9 cellular contexts compared by ENCODE assay signal in the genomic region with DNA sequence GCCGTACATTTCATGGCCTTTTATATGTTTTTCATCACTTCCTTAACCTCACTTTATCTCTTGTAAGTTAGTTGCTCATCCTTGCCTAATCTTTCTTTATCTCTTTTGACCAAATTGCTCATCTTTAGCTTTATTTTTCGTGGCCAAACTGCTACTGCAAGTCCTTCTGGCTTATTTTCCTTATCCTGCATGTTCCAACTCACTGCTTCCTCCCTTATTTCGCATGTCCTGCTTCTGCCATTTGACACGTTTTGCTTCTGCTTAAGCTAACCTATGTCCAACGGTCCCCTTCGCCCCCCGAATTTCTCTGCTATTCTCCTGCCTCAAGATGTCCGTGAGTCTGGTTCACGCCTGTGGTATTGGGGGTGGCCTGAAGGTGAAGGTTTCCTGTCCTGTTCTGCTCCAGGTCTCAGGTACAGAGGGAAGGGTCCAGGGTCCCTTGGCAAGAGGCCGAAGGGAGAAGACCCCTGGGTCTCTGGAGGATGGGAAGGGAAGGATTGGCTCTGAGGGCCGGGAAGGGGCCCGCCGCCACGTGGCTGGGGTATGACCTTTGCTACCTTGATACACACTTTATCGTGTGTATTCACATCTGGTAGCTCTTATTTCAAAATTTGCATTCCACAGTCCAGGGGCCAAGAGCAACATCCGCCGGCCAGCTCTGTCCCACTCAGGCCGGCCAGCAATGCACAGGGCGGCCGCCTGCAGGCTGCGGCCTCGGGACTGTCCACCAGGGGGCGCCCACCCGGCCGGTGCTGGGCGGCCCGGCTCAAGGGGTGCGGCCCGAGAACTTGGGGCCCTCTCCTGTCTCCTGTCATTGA. TPM values are rescaled to one million over a fixed set of nuclear protein-coding genes. Genes with fewer than 3 reads are reported as not detected.
DNase-seq lines count a peak whose midpoint lies in the region; ATAC-seq and TF ChIP-seq lines count a peak whose summit lies in the region.
"Had no signal": no experiment of that assay in that cellular context is flagged by ENCODE, and none has a peak within 500 bp of the region (broad histone marks: within the 10 kb centered on the region; RNA-seq: fewer than 3 reads in every experiment).

No MANE protein-coding gene starts in this region.

- H3K9me3 ChIP-seq in lung (ENCODE audit: control insufficient read depth in 2 of 2, insufficient read depth in 1 of 2, low read length in 1 of 2), result no peaks in the 10 kb centered on the region

- no peaks in the 10 kb centered on the region for H3K36me3 Mint-ChIP-seq in activated B cell treated with CpG ODN at 0.5 μM for 24 hours (ENCODE audit: low read depth)
- H3K36me3 Mint-ChIP-seq: activated naive CD8-positive, alpha-beta T cell had no signal

- WGBS in lung, 2 donors, result 31 to 38% methylated on average over 28 to 29 of the region's 29 CpGs

- no peaks in the 10 kb centered on the region for H3K27me3 ChIP-seq in lung (ENCODE audit: control insufficient read depth, insufficient read depth)

- no peaks in the 10 kb centered on the region for H3K36me3 ChIP-seq in lung (ENCODE audit: control insufficient read depth in 2 of 2, insufficient read depth in 2 of 2, low read length in 2 of 2)

- TF ChIP-seq CTCF in GM12874 (IDR thresholded peaks at IDR 0.05; ENCODE audit: insufficient read depth, low read depth, low read length) (peak; percentile 99), activated B cell treated with CpG ODN at 0.5 μM for 24 hours (IDR thresholded peaks at IDR 0.05) (peak; percentile 96), lung (IDR thresholded peaks at IDR 0.05; ENCODE audit: control extremely low read depth, extremely low read depth) (peak; percentile 82)

- H3K27ac Mint-ChIP-seq in activated B cell treated with CpG ODN at 0.5 μM for 24 hours, result no peak overlapping the region
- H3K27ac Mint-ChIP-seq: activated naive CD8-positive, alpha-beta T cell had no signal

- no peak overlapping the region for H3K27ac ChIP-seq in lung (ENCODE audit: low read depth in 1 of 2, low read length in 1 of 2)

- H3K4me1 ChIP-seq in lung (ENCODE audit: control insufficient read depth in 2 of 2, insufficient read depth in 2 of 2, low read length in 2 of 2), result peaks cover 0 to 4% of the 10 kb centered on the region in 2 donors

- DNase-seq in HT-29 (ENCODE audit: low spot score) (peak; percentile 90), activated B cell treated with CpG ODN at 0.5 μM for 24 hours (peak; percentile 73), lung (ENCODE audit: low spot score) (peak; percentile 63), KG1 (lab: John Stamatoyannopoulos, UW) (no peak)
- peak; percentile 43 for DNase-seq in central memory CD4-positive, alpha-beta T cell
- peak; percentile 73 for DNase-seq in stimulated activated CD8-positive, alpha-beta memory T cell treated with anti-CD3 and anti-CD28 coated beads, Interleukin-15, amount 100 ng/mL, for 24 hours (ENCODE audit: low read depth)

- intact Hi-C loops in activated B cell treated with CpG ODN at 0.5 μM for 24 hours (cut with micrococcal nuclease), result loop anchor here (1.0 kb wide), 3 partner anchors 9 to 164 kb away; a partner anchor contains a TSS

- no peaks in the 10 kb centered on the region for H3K9me3 Mint-ChIP-seq in activated B cell treated with CpG ODN at 0.5 μM for 24 hours

- CTCF ChIA-PET in activated B cell treated with CpG ODN at 0.5 μM for 24 hours (lab: Charles Lee), result interaction anchor here (0.7 to 3.8 kb wide), 19 partner anchors 9 to 349 kb away, joined by 3 to 50 read pairs (median 3); a partner anchor contains a TSS

- H3K4me1 Mint-ChIP-seq in activated B cell treated with CpG ODN at 0.5 μM for 24 hours, result peaks cover 3% of the 10 kb centered on the region

- ATAC-seq in activated B cell treated with CpG ODN at 0.5 μM for 24 hours (ENCODE audit: low read depth), result peak; percentile 99
- peak; percentile 90 for ATAC-seq in lung (ENCODE audit: insufficient read depth, low FRiP score)
- ATAC-seq in GM18517 (IDR thresholded peaks at IDR 0.05; ENCODE audit: unreplicated experiment), result no peak

- H3K4me3 ChIP-seq in lung, result no peak overlapping the region

- POLR2A ChIA-PET in activated B cell treated with CpG ODN at 0.5 μM for 24 hours (lab: Charles Lee), result interaction anchor here (0.7 to 2.3 kb wide), 6 partner anchors 9 to 164 kb away, joined by 3 to 11 read pairs (median 4); a partner anchor contains a TSS

- no peaks in the 10 kb centered on the region for H3K27me3 Mint-ChIP-seq in activated B cell treated with CpG ODN at 0.5 μM for 24 hours
- H3K27me3 Mint-ChIP-seq: activated naive CD8-positive, alpha-beta T cell had no signal

- no peak overlapping the region for H3K4me3 Mint-ChIP-seq in activated B cell treated with CpG ODN at 0.5 μM for 24 hours
- H3K4me3 Mint-ChIP-seq: activated naive CD8-positive, alpha-beta T cell had no signal

RNA-seq across cellular contexts. Expression of a gene that starts 2.9 kb away (rescaled TPM):
- 0.41 and 0.83 TPM in 2 replicates for total RNA-seq in HT-29 (2014; rRNA removed; shearing (Covaris generic))
- total RNA-seq in activated B cell treated with CpG ODN at 0.5 μM for 24 hours (not detected in 2 replicates), lung (not detected)
- polyA plus RNA-seq in lung, result not detected

RNA-seq across cellular contexts. Expression of a gene that starts 6.0 kb away (rescaled TPM):
- total RNA-seq in HT-29 (2014; rRNA removed; shearing (Covaris generic)), result 323 and 339 TPM in 2 replicates
- total RNA-seq in activated B cell treated with CpG ODN at 0.5 μM for 24 hours, result 28.7 and 29.0 TPM in 2 replicates
- 10 to 100 TPM; 34.9 to 63.2 TPM for total RNA-seq in lung
- 10 to 100 TPM; 68.6 to 85.0 TPM for polyA plus RNA-seq in lung

RNA-seq across cellular contexts. Expression of a gene that starts 9.0 kb away (rescaled TPM):
- total RNA-seq in HT-29 (2014; rRNA removed; shearing (Covaris generic)), result 29.9 TPM in 2 replicates
- total RNA-seq in activated B cell treated with CpG ODN at 0.5 μM for 24 hours, result 10.4 and 12.7 TPM in 2 replicates
- total RNA-seq in lung, result 10 to 100 TPM in 1 of 2 donors, 1 to 10 TPM in 1; 2.0 to 12.3 TPM
- polyA plus RNA-seq in lung, result 1 to 10 TPM; 7.5 to 8.0 TPM

RNA-seq across cellular contexts. Expression of a gene that starts 17.5 kb away (rescaled TPM):
- total RNA-seq in HT-29 (2014; rRNA removed; shearing (Covaris generic)), result 28.9 and 34.9 TPM in 2 replicates
- 10.9 and 13.8 TPM in 2 replicates for total RNA-seq in activated B cell treated with CpG ODN at 0.5 μM for 24 hours
- 10 to 100 TPM; 17.7 to 43.9 TPM for total RNA-seq in lung
- 10 to 100 TPM; 22.6 to 46.2 TPM for polyA plus RNA-seq in lung

RNA-seq across cellular contexts. Expression of a gene that starts 20.8 kb away (rescaled TPM):
- total RNA-seq in HT-29 (2014; rRNA removed; shearing (Covaris generic)), result 0.18 TPM in 1 of 2 replicates, not detected in the other
- total RNA-seq in activated B cell treated with CpG ODN at 0.5 μM for 24 hours (0.17 and 0.20 TPM in 2 replicates), lung (1 to 10 TPM; 6.8 to 8.4 TPM)
- polyA plus RNA-seq in lung, result 1 to 10 TPM in 1 of 2 donors, under 1 TPM in 1; 0.66 to 2.1 TPM
